19 cellular contexts compared by ENCODE assay signal in the genomic region with DNA sequence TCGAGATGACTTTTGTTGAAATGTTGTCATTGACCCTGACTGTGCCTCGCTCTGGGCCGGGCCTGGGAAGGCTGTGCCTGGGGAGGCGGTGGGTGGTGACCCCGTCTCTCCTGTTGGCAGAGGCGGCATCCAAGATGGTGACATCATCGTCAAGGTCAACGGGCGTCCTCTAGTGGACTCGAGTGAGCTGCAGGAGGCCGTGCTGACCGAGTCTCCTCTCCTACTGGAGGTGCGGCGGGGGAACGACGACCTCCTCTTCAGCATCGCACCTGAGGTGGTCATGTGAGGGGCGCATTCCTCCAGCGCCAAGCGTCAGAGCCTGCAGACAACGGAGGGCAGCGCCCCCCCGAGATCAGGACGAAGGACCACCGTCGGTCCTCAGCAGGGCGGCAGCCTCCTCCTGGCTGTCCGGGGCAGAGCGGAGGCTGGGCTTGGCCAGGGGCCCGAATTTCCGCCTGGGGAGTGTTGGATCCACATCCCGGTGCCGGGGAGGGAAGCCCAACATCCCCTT. TPM values are rescaled to one million over a fixed set of nuclear protein-coding genes. Genes with fewer than 3 reads are reported as not detected.
A peak's percentile ranks its signal among the peaks of the same experiment; 100 is the strongest.
DNase-seq lines count a peak whose midpoint lies in the region; ATAC-seq, FAIRE-seq and TF ChIP-seq lines count a peak whose summit lies in the region.
"Had no signal": no experiment of that assay in that cellular context is flagged by ENCODE, and none has a peak within 500 bp of the region (broad histone marks: within the 10 kb centered on the region; RNA-seq: fewer than 3 reads in every experiment).

No MANE protein-coding gene starts in this region.

- no peak for FAIRE-seq in GM12891 (lab: Jason Lieb, UNC)

- no peak overlapping the region for H3K4me3 Mint-ChIP-seq in osteocyte (ENCODE audit: unreplicated experiment)
- H3K4me3 Mint-ChIP-seq: activated CD4-positive, alpha-beta T cell treated with anti-CD3 and anti-CD28 coated beads for 36 hours had no signal

- H3K4me2 ChIP-seq in BLaER1 treated with 17β-estradiol and CSF1 and Interleukin-3, amounts not matched to agents 10 nM and 100 nM = peak overlapping the region in 9 of 11 experiments; percentile 18 to 86 (median 51); a peak in 15 of 22 replicates

- H3K27ac ChIP-seq in BLaER1 treated with 17β-estradiol and CSF1 and Interleukin-3, amounts not matched to agents 10 nM and 100 nM = peak overlapping the region in 1 of 11 experiments; percentile 83; a peak in 2 of 22 replicates
- H3K27ac ChIP-seq in WERI-Rb-1 (no peak overlapping the region), heart left ventricle (peak overlapping the region in 4 of 12 donors; percentile 23 to 46 (median 35))
- H3K27ac ChIP-seq: stomach had no signal

- peaks cover 2% of the 10 kb centered on the region for H3K36me3 Mint-ChIP-seq in osteocyte (ENCODE audit: unreplicated experiment)
- H3K36me3 Mint-ChIP-seq: activated naive CD4-positive, alpha-beta T cell treated with anti-CD3 and anti-CD28 coated beads, Interleukin-2, amount 50 U/mL, for 72 hours had no signal

- H4K20me1 ChIP-seq in BLaER1 treated with 17β-estradiol and CSF1 and Interleukin-3, amounts not matched to agents 10 nM and 100 nM = peaks cover 0 to 38% (median 0%) of the 10 kb centered on the region in 11 experiments; a peak in 3 of 22 replicates

- peaks cover 0 to 63% (median 47%) of the 10 kb centered on the region in 11 experiments; a peak in 15 of 22 replicates for H3K36me3 ChIP-seq in BLaER1 treated with 17β-estradiol and CSF1 and Interleukin-3, amounts not matched to agents 10 nM and 100 nM
- H3K36me3 ChIP-seq in WERI-Rb-1 (no peaks in the 10 kb centered on the region), heart left ventricle (peaks cover 0 to 20% (median 0%) of the 10 kb centered on the region in 9 donors)
- H3K36me3 ChIP-seq: breast epithelium, MG63, stomach had no signal

- no peak overlapping the region for H3K4me3 ChIP-seq in BLaER1 treated with 17β-estradiol and CSF1 and Interleukin-3, amounts not matched to agents 10 nM and 100 nM
- H3K4me3 ChIP-seq in WERI-Rb-1 (ENCODE audit: low read depth, low read length) = no peak overlapping the region
- H3K4me3 ChIP-seq in heart left ventricle = peak overlapping the region in 1 of 12 donors; percentile 2
- H3K4me3 ChIP-seq: breast epithelium, MG63, stomach had no signal

- 0 out of 2 replicates have a peak, but pooled peaks have one; percentile 8 for TF ChIP-seq CTCF in WERI-Rb-1 (IDR thresholded peaks at IDR 0.05; ENCODE audit: low read depth, low read length)
- peak in 8 of 12 donors; percentile 20 to 45 (median 30) for TF ChIP-seq CTCF in heart left ventricle (IDR thresholded peaks at IDR 0.05)
- no peak for TF ChIP-seq CTCF in osteocyte (IDR thresholded peaks at IDR 0.05)

- no peaks in the 10 kb centered on the region for H3K9me3 ChIP-seq in BLaER1 treated with 17β-estradiol and CSF1 and Interleukin-3, amounts not matched to agents 10 nM and 100 nM (replicated peaks in 1 of 11)
- H3K9me3 ChIP-seq in WERI-Rb-1 (ENCODE audit: severe bottlenecking) (no peaks in the 10 kb centered on the region), heart left ventricle (peaks cover 0 to under 1% (median 0%) of the 10 kb centered on the region in 12 donors)
- H3K9me3 ChIP-seq: breast epithelium, Caco-2, MG63, stomach had no signal

- H3K4me1 Mint-ChIP-seq in osteocyte (ENCODE audit: unreplicated experiment) = peaks cover 23% of the 10 kb centered on the region
- H3K4me1 Mint-ChIP-seq: activated CD4-positive, alpha-beta T cell treated with anti-CD3 and anti-CD28 coated beads for 36 hours had no signal

- H3K4me1 ChIP-seq in BLaER1 treated with 17β-estradiol and CSF1 and Interleukin-3, amounts not matched to agents 10 nM and 100 nM = peaks cover 40 to 85% (median 67%) of the 10 kb centered on the region in 10 experiments
- H3K4me1 ChIP-seq in heart left ventricle = peaks cover 0 to 39% (median 30%) of the 10 kb centered on the region in 12 donors

- H3K27me3 Mint-ChIP-seq in osteocyte (ENCODE audit: unreplicated experiment) = peaks cover 5% of the 10 kb centered on the region

- H3K9ac ChIP-seq in BLaER1 treated with 17β-estradiol and CSF1 and Interleukin-3, amounts not matched to agents 10 nM and 100 nM = 0 out of 22 replicates have a peak overlapping the region, but pooled peaks of 1 of the 11 experiments have one; percentile 41

- H3K9me3 Mint-ChIP-seq in osteocyte (ENCODE audit: unreplicated experiment) = peaks cover 5% of the 10 kb centered on the region

- peaks cover 0 to 8% (median 0%) of the 10 kb centered on the region in 11 experiments; a peak in 1 of 22 replicates for H3K27me3 ChIP-seq in BLaER1 treated with 17β-estradiol and CSF1 and Interleukin-3, amounts not matched to agents 10 nM and 100 nM
- H3K27me3 ChIP-seq in WERI-Rb-1 (ENCODE audit: insufficient read depth, low read depth, severe bottlenecking) (no peaks in the 10 kb centered on the region), heart left ventricle (no peaks in the 10 kb centered on the region)
- H3K27me3 ChIP-seq: breast epithelium, MG63 had no signal

- H3K27ac Mint-ChIP-seq in osteocyte (ENCODE audit: unreplicated experiment) = no peak overlapping the region
- H3K27ac Mint-ChIP-seq: activated CD4-positive, alpha-beta T cell treated with anti-CD3 and anti-CD28 coated beads for 36 hours; activated naive CD4-positive, alpha-beta T cell treated with anti-CD3 and anti-CD28 coated beads, Interleukin-2, amount 50 U/mL, for 72 hours had no signal

- intact Hi-C loops in heart left ventricle (cut with DNase I) = loop anchor here in 2 of 10 donors (5.0 kb wide), 1 partner anchor 34 kb away; no protein-coding TSS in a partner anchor
- intact Hi-C loops in posterior vena cava (cut with DNase I) = no loop called here

- ATAC-seq in heart left ventricle = peak in 3 of 4 donors; percentile 30 to 59 (median 36)
- ATAC-seq: activated CD4-positive, alpha-beta T cell treated with anti-CD3 and anti-CD28 coated beads for 36 hours; activated naive CD4-positive, alpha-beta T cell treated with anti-CD3 and anti-CD28 coated beads, Interleukin-2, amount 50 U/mL, for 72 hours had no signal

- no peak for TF ChIP-seq POLR2A in heart left ventricle (IDR thresholded peaks at IDR 0.05)
- no peak for TF ChIP-seq POLR2A in GM12891 (IDR thresholded peaks at IDR 0.05; ENCODE audit: low read depth, low read length)

- 53 to 70% (median 65%) methylated on average over 20 to 33 of the region's 33 CpGs for WGBS in heart left ventricle, 4 donors

- DNase-seq in WERI-Rb-1 (no peak), heart left ventricle (peak; percentile 62 to 75 (median 70)), posterior vena cava (ENCODE audit: low spot score) (peak; percentile 80), DMS53 treated with DMSO at 0.1 percent for 48 hours (lab: John Stamatoyannopoulos, UW; ENCODE audit: unreplicated experiment) (no peak), osteocyte (ENCODE audit: extremely low spot score, unreplicated experiment) (no peak), GM12891 (ENCODE audit: insufficient read length, low spot score) (no peak), retina (no peak)
- DNase-seq: activated CD4-positive, alpha-beta T cell treated with anti-CD3 and anti-CD28 coated beads for 36 hours; effector memory CD4-positive, alpha-beta T cell; GOT3; MG63; NCI-H187; NCI-H446 treated with DMSO at 0.1 percent for 48 hours; stomach; T1000 had no signal

TF ChIP-seq in GM12891, 5 proteins besides CTCF, POLR2A, EP300 and RAD21:
- TF ChIP-seq TAF1 (IDR thresholded peaks at IDR 0.05; ENCODE audit: low read depth, low read length) (no peak), SPI1 (IDR thresholded peaks at IDR 0.05; ENCODE audit: low read depth, low read length) (no peak), POLR2AphosphoS5 (IDR thresholded peaks at IDR 0.05; ENCODE audit: low read depth, low read length) (no peak), PAX5 (IDR thresholded peaks at IDR 0.05; ENCODE audit: insufficient read depth, low read length, severe bottlenecking) (no peak), POU2F2 (IDR thresholded peaks at IDR 0.05; ENCODE audit: low read depth, low read length) (no peak)
TF ChIP-seq in GM12891: peak in this region for 0.

RNA-seq across cellular contexts. Expression of a gene that starts 36.4 kb away (rescaled TPM):
- total RNA-seq in heart left ventricle = 10 to 100 TPM; 26.8 to 84.6 (median 55.0) TPM
- polyA plus RNA-seq in heart left ventricle = 10 to 100 TPM; 28.9 to 50.1 TPM
- total RNA-seq in posterior vena cava = 100 to 1,000 TPM in 1 of 2 donors, 10 to 100 TPM in 1; 14.9 to 104 TPM
- total RNA-seq in osteocyte = 0.16 and 0.37 TPM in 2 replicates
- polyA plus RNA-seq in GM12891 (2012; ENCODE audit: low read depth, missing spikeins) = 0.06 TPM
- total RNA-seq: activated CD4-positive, alpha-beta T cell treated with anti-CD3 and anti-CD28 coated beads for 36 hours; activated naive CD4-positive, alpha-beta T cell treated with anti-CD3 and anti-CD28 coated beads, Interleukin-2, amount 50 U/mL, for 72 hours had no signal

Comparison
In these comparisons a context has a peak if more than half of its experiments do, and no peak if none do; other contexts are left out.
1. DNase-seq: peak in heart left ventricle (5 of 5) and posterior vena cava (single experiment); none in WERI-Rb-1 (single experiment), DMS53 treated with DMSO at 0.1 percent for 48 hours (single experiment), osteocyte (single experiment), GM12891 (single experiment) and retina (single experiment).
2. RNA of a gene that starts 36.4 kb away (total RNA-seq): 14.9 to 104 TPM in posterior vena cava and 26.8 to 84.6 TPM in heart left ventricle; 0.16 to 0.37 TPM in osteocyte; every median in the first group is over 10 times any median in the second.